Comparison of ENCODE assay signal across 24 cellular contexts in genomic region chr2:26583381-26583911, GRCh38. TPM values are rescaled to one million over a fixed set of nuclear protein-coding genes. Genes with fewer than 3 reads are reported as not detected.
DNase-seq lines count a peak whose midpoint lies in the region; ATAC-seq and TF ChIP-seq lines count a peak whose summit lies in the region.
"Had no signal": no experiment of that assay in that cellular context is flagged by ENCODE, and none has a peak within 500 bp of the region (broad histone marks: within the 10 kb centered on the region; RNA-seq: fewer than 3 reads in every experiment).

No MANE protein-coding gene starts in this region.

- H3K79me1 ChIP-seq in neuronal stem cell (ENCODE audit: low read depth, low read length), result no peaks in the 10 kb centered on the region

- no peak overlapping the region for H3K9ac ChIP-seq in neuronal stem cell (ENCODE audit: low read depth, low read length, poor library complexity)

- ATAC-seq in Right ventricle myocardium superior (ENCODE audit: poor library complexity), result no peak
- no peak for ATAC-seq in left cardiac atrium
- ATAC-seq in upper lobe of right lung, result no peak
- ATAC-seq in GM18498 (IDR thresholded peaks at IDR 0.05; ENCODE audit: unreplicated experiment), result no peak
- ATAC-seq: GM12878 had no signal

- no CpG with 5 or more reads among the region's 8 CpGs for WGBS in neuronal stem cell (ENCODE audit: extremely low coverage in 2 of 2, insufficient read length in 2 of 2, insufficient replicate concordance in 1 of 2), 2 donors

- H3K27ac ChIP-seq in neuronal stem cell (replicated peaks; ENCODE audit: low read length), result no peak overlapping the region
- no peak overlapping the region for H3K27ac ChIP-seq in upper lobe of right lung

- H3K4me1 Mint-ChIP-seq in nephron progenitor cell, result no peaks in the 10 kb centered on the region
- H3K4me1 Mint-ChIP-seq: CD8-positive, alpha-beta memory T cell had no signal

- no peak overlapping the region for H2AFZ ChIP-seq in neuronal stem cell (ENCODE audit: low read length)

- H3K9me3 ChIP-seq in neuronal stem cell (replicated peaks in 1 of 2; ENCODE audit: control insufficient read depth in 2 of 2, insufficient read depth in 1 of 2, low read depth in 1 of 2, low read length in 2 of 2), result no peaks in the 10 kb centered on the region
- H3K9me3 ChIP-seq in upper lobe of right lung, result no peaks in the 10 kb centered on the region

- H3K36me3 ChIP-seq in neuronal stem cell (replicated peaks in 1 of 2; ENCODE audit: control insufficient read depth in 2 of 2, insufficient read depth in 2 of 2, low read length in 2 of 2), result no peaks in the 10 kb centered on the region
- H3K36me3 ChIP-seq in upper lobe of right lung, result no peaks in the 10 kb centered on the region

- no peak overlapping the region for H2BK15ac ChIP-seq in neuronal stem cell (ENCODE audit: low read length)

- TF ChIP-seq CTCF in upper lobe of right lung (IDR thresholded peaks at IDR 0.05) (no peak), nephron progenitor cell (IDR thresholded peaks at IDR 0.05) (no peak)

- H2BK12ac ChIP-seq in neuronal stem cell (ENCODE audit: low read length), result no peak overlapping the region

- H3K9me3 Mint-ChIP-seq in nephron progenitor cell, result no peaks in the 10 kb centered on the region

- H2BK120ac ChIP-seq in neuronal stem cell (ENCODE audit: low read depth, low read length), result no peak overlapping the region

- H2BK5ac ChIP-seq in neuronal stem cell (ENCODE audit: low read length), result no peak overlapping the region

- H3K4me1 ChIP-seq in neuronal stem cell (ENCODE audit: control insufficient read depth in 2 of 2, insufficient read depth in 1 of 2, low read depth in 1 of 2, low read length in 2 of 2) (no peaks in the 10 kb centered on the region), upper lobe of right lung (no peaks in the 10 kb centered on the region)

- intact Hi-C loops in Right ventricle myocardium superior (cut with DNase I) (no loop called here), left cardiac atrium (cut with DNase I) (no loop called here), upper lobe of right lung (cut with DNase I) (no loop called here)

- H3K27me3 ChIP-seq in neuronal stem cell (ENCODE audit: control insufficient read depth in 3 of 3, insufficient read depth in 3 of 3, low read depth in 1 of 3, low read length in 3 of 3) (peaks cover 0 to 64% (median 0%) of the 10 kb centered on the region in 3 experiments), upper lobe of right lung (peaks cover 23% of the 10 kb centered on the region)

- no peak overlapping the region for H3K4me3 Mint-ChIP-seq in nephron progenitor cell
- H3K4me3 Mint-ChIP-seq: CD8-positive, alpha-beta memory T cell had no signal

- peak overlapping the region; percentile 11 for H3K18ac ChIP-seq in neuronal stem cell (ENCODE audit: low read length)

- H3K27me3 Mint-ChIP-seq in nephron progenitor cell (ENCODE audit: low read depth, poor library complexity), result peaks cover 58% of the 10 kb centered on the region

- H3K27ac Mint-ChIP-seq in nephron progenitor cell, result no peak overlapping the region
- H3K27ac Mint-ChIP-seq: CD8-positive, alpha-beta memory T cell had no signal

- H3K4me3 ChIP-seq in neuronal stem cell (ENCODE audit: low read length in 2 of 2), result no peak overlapping the region
- H3K4me3 ChIP-seq in upper lobe of right lung, result no peak overlapping the region
- H3K4me3 ChIP-seq: GM12878 had no signal

- no peak overlapping the region for H3K23ac ChIP-seq in neuronal stem cell (ENCODE audit: low read depth, low read length, poor library complexity)

- no peak overlapping the region for H4K8ac ChIP-seq in neuronal stem cell (ENCODE audit: low read depth, low read length)

- no peak overlapping the region for H3K14ac ChIP-seq in neuronal stem cell (ENCODE audit: low read length)

- H2AK5ac ChIP-seq in neuronal stem cell (ENCODE audit: low read depth, low read length), result no peak overlapping the region

- H3K4me2 ChIP-seq in neuronal stem cell (ENCODE audit: insufficient read depth, low read length, poor library complexity, severe bottlenecking), result no peak overlapping the region

- H4K91ac ChIP-seq in neuronal stem cell (ENCODE audit: low read depth, low read length, poor library complexity), result no peak overlapping the region

- DNase-seq in Right ventricle myocardium superior (peak; percentile 17), left cardiac atrium (no peak), ecto neural progenitor cell (ENCODE audit: low spot score) (peak; percentile 30), neuronal stem cell (ENCODE audit: low spot score) (no peak), upper lobe of right lung (peak; percentile 48), Kasumi-1 (lab: John Stamatoyannopoulos, UW) (no peak), nephron progenitor cell (no peak)
- DNase-seq: ACHN; C1 segment of cervical spinal cord; CD8-positive, alpha-beta memory T cell; DMS53; EL; KG1; MV-4-11; NCI-H1417; NCI-H187; NCI-H2107; NCI-H510A; NCI-H774; SHP77 had no signal

- no peaks in the 10 kb centered on the region for H3K36me3 Mint-ChIP-seq in nephron progenitor cell (ENCODE audit: low read depth)
- H3K36me3 Mint-ChIP-seq: CD8-positive, alpha-beta memory T cell had no signal

- H3K4ac ChIP-seq in neuronal stem cell (ENCODE audit: low read length), result no peak overlapping the region

RNA-seq across cellular contexts. Expression of gene CIB4, which starts 57.7 kb away (rescaled TPM):
- total RNA-seq in Right ventricle myocardium superior, result not detected
- total RNA-seq in left cardiac atrium, result under 1 TPM in 1 of 2 donors, not detected in 1; 0.44 TPM
- polyA plus RNA-seq in neuronal stem cell (2013, experiment 1 of 2), result not detected
- not detected for polyA plus RNA-seq in neuronal stem cell (2013, experiment 2 of 2)
- total RNA-seq in upper lobe of right lung, result not detected
- total RNA-seq: CD8-positive, alpha-beta memory T cell; GM12878; H1; OCI-LY7 had no signal
- polyA plus RNA-seq: CD8-positive, alpha-beta memory T cell; GM12878; H1 had no signal

Comparison
In these comparisons a context has a peak if more than half of its experiments do, and no peak if none do; other contexts are left out.
1. DNase-seq: peak in Right ventricle myocardium superior (single experiment), ecto neural progenitor cell (single experiment) and upper lobe of right lung (single experiment); none in left cardiac atrium (single experiment), neuronal stem cell (single experiment), Kasumi-1 (0 of 2) and nephron progenitor cell (single experiment).